In the genomic region with DNA sequence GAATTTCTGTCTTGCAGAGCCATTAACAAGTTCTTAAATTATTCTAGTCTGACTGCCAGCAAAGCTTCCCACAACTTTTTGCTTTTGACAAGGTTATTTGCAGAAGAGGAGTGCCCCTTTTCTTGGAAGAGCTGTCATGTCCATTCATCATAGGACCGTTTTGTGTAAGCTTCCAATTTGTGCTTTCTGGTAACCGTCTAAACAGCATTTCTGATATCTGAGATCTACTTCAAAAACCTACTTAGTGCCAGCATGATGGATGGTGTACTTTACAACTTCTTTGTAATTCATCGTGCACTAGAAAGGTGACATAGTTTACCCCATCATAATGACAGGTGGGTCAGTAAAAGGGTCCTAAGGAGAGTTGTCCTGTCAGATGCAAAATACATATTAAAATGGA, we compare ENCODE assay signal across 25 cellular contexts.
DNase-seq lines count a peak whose midpoint lies in the region; FAIRE-seq and TF ChIP-seq lines count a peak whose summit lies in the region.
"Had no signal": no experiment of that assay in that cellular context is flagged by ENCODE, and none has a peak within 500 bp of the region (broad histone marks: within the 10 kb centered on the region; RNA-seq: fewer than 3 reads in every experiment).

No MANE protein-coding gene starts in this region.

- no peaks in the 10 kb centered on the region for H3K9me3 ChIP-seq in kidney (ENCODE audit: control insufficient read depth in 1 of 2, low read length in 2 of 2)
- H3K9me3 ChIP-seq: body of pancreas, gastroesophageal sphincter, prostate gland, tibial artery had no signal

- H3K4me3 ChIP-seq in kidney (ENCODE audit: low read length in 2 of 2) = no peak overlapping the region
- H3K4me3 ChIP-seq: body of pancreas, dorsolateral prefrontal cortex, gastroesophageal sphincter, hepatocyte, PC-9, prostate gland, tibial artery had no signal

- H3K36me3 ChIP-seq in kidney (ENCODE audit: control insufficient read depth in 1 of 2, insufficient read depth in 2 of 2, low read length in 2 of 2) = no peaks in the 10 kb centered on the region
- H3K36me3 ChIP-seq: gastroesophageal sphincter, prostate gland, tibial artery had no signal

- H3K4me1 ChIP-seq in kidney (ENCODE audit: control insufficient read depth in 1 of 2, insufficient read depth in 1 of 2, low read depth in 1 of 2, low read length in 2 of 2) = no peaks in the 10 kb centered on the region
- H3K4me1 ChIP-seq: body of pancreas, gastroesophageal sphincter, prostate gland, tibial artery had no signal

- intact Hi-C loops in kidney (cut with DNase I) = no loop called here

- TF ChIP-seq POLR2A in GM12892 (IDR thresholded peaks at IDR 0.05; ENCODE audit: low read depth, low read length) = no peak
- no peak for TF ChIP-seq POLR2A in H54 (IDR thresholded peaks at IDR 0.05; ENCODE audit: low read depth, low read length)

- no peak overlapping the region for H3K27ac ChIP-seq in kidney (ENCODE audit: low read depth in 2 of 2, low read length in 2 of 2)
- H3K27ac ChIP-seq: body of pancreas, dorsolateral prefrontal cortex, gastroesophageal sphincter, hepatocyte, PC-9, prostate gland, tibial artery had no signal

- no peak for TF ChIP-seq CTCF in kidney (IDR thresholded peaks at IDR 0.05; ENCODE audit: borderline replicate concordance, extremely low read depth, insufficient read depth)

- FAIRE-seq in GM12892 (lab: Jason Lieb, UNC) (no peak), H54 (lab: Jason Lieb, UNC) (no peak), kidney (lab: Jason Lieb, UNC) (no peak)

- no peak overlapping the region for H3K9ac ChIP-seq in kidney (ENCODE audit: low read length in 2 of 2)

- DNase-seq in NCI-H446 treated with DMSO at 0.1 percent for 48 hours (lab: John Stamatoyannopoulos, UW) = peak; percentile 68
- no peak for DNase-seq in NCI-H446 (lab: John Stamatoyannopoulos, UW)
- peak; percentile 93 for DNase-seq in NCI-H187 treated with DMSO at 0.1 percent for 48 hours (lab: John Stamatoyannopoulos, UW)
- peak; percentile 90 for DNase-seq in NCI-H69 (lab: John Stamatoyannopoulos, UW)
- peak; percentile 6 for DNase-seq in putamen (ENCODE audit: low spot score)
- no peak for DNase-seq in GM12892 (ENCODE audit: insufficient read length)
- no peak for DNase-seq in H54 (ENCODE audit: insufficient read length, low spot score)
- no peak for DNase-seq in kidney
- DNase-seq: activated CD4-positive, alpha-beta T cell treated with anti-CD3 and anti-CD28 coated beads, Interleukin-2, amount 10 ng/mL, durations not matched to agents 7 days and 5 days; activated naive CD4-positive, alpha-beta T cell; activated T-cell treated with anti-CD3 and anti-CD28 coated beads, Interleukin-2, amount 50 U/mL, for 4 hours; body of pancreas; CD4-positive, CD25-positive, alpha-beta regulatory T cell; DMS 273 treated with DMSO at 0.1 percent for 48 hours; dorsolateral prefrontal cortex; GOT3; Kasumi-1; left colon; PC-9; stimulated activated CD8-positive, alpha-beta memory T cell treated with anti-CD3 and anti-CD28 coated beads, Interleukin-4, amount 100 ng/mL, for 48 hours; T1000; tibial artery had no signal

Comparison
In these comparisons a context has a peak if more than half of its experiments do, and no peak if none do; other contexts are left out.
1. DNase-seq: peak in NCI-H446 treated with DMSO at 0.1 percent for 48 hours (single experiment), NCI-H187 treated with DMSO at 0.1 percent for 48 hours (single experiment), NCI-H69 (single experiment) and putamen (single experiment); none in NCI-H446 (0 of 2), GM12892 (single experiment), H54 (single experiment) and kidney (single experiment).